Comparison of ENCODE assay signal across 8 cellular contexts in genomic region chr2:200905618-200906296, GRCh38. TPM values are rescaled to one million over a fixed set of nuclear protein-coding genes. Genes with fewer than 3 reads are reported as not detected.
DNase-seq lines count a peak whose midpoint lies in the region; ATAC-seq, FAIRE-seq and TF ChIP-seq lines count a peak whose summit lies in the region.

No MANE protein-coding gene starts in this region.

- H4K20me1 ChIP-seq in astrocyte (ENCODE audit: insufficient read depth, low read length): no peaks in the 10 kb centered on the region

- H3K27me3 ChIP-seq in A673 (replicated peaks; ENCODE audit: insufficient read depth, low read depth, low read length, poor library complexity) (no peaks in the 10 kb centered on the region), astrocyte (ENCODE audit: insufficient read depth, low read length) (no peaks in the 10 kb centered on the region), gastrocnemius medialis (no peaks in the 10 kb centered on the region)

- no peak overlapping the region for H3K4me2 ChIP-seq in astrocyte (ENCODE audit: low read length)

- CTCF ChIA-PET in A673 (lab: Charles Lee): interaction anchor here (0.6 to 2.3 kb wide), 6 partner anchors 17 to 326 kb away, joined by 3 to 19 read pairs (median 8); partner anchors contain the start of gene NIF3L1

- intact Hi-C loops in A673 (cut with micrococcal nuclease; ENCODE audit: unreplicated experiment) (loop anchor here (1.0 to 5.0 kb wide), 3 partner anchors 164 to 327 kb away; no protein-coding TSS in a partner anchor), gastrocnemius medialis (cut with DNase I; ENCODE audit: low total_unique reads) (loop anchor here (2.0 to 5.0 kb wide), 2 partner anchors 271 to 327 kb away; no protein-coding TSS in a partner anchor)

- H3K4me3 Mint-ChIP-seq in astrocyte (ENCODE audit: unreplicated experiment): no peak overlapping the region

- no peak for TF ChIP-seq POLR2A in gastrocnemius medialis (IDR thresholded peaks at IDR 0.05)

- H3K36me3 Mint-ChIP-seq in astrocyte (ENCODE audit: low read depth, unreplicated experiment): no peaks in the 10 kb centered on the region

- POLR2A ChIA-PET in A673 (lab: Charles Lee; ENCODE audit: low non-redundant PET): no interaction called here

- ATAC-seq in gastrocnemius medialis (peak; percentile 45 to 85), GM21447 (IDR thresholded peaks at IDR 0.05; ENCODE audit: unreplicated experiment) (no peak)

- H3K36me3 ChIP-seq in A673 (ENCODE audit: insufficient read depth, low read length, poor library complexity, severe bottlenecking): peaks cover 46% of the 10 kb centered on the region
- peaks cover 18% of the 10 kb centered on the region for H3K36me3 ChIP-seq in astrocyte (ENCODE audit: insufficient read depth, low read length)
- peaks cover 0 to 35% of the 10 kb centered on the region in 2 donors for H3K36me3 ChIP-seq in gastrocnemius medialis

- H3K4me1 ChIP-seq in A673 (ENCODE audit: insufficient read depth, low read length, poor library complexity, severe bottlenecking) (no peaks in the 10 kb centered on the region), astrocyte (ENCODE audit: insufficient read depth, low read length) (no peaks in the 10 kb centered on the region), gastrocnemius medialis (peaks cover 0 to 10% of the 10 kb centered on the region in 2 donors)

- TF ChIP-seq CTCF in A673 (conservative IDR thresholded peaks at IDR 0.05; ENCODE audit: low read depth, low read length) (peak; percentile 74), GM12872 (IDR thresholded peaks at IDR 0.05; ENCODE audit: insufficient read depth, low read depth, low read length) (peak; percentile 71), astrocyte (IDR thresholded peaks at IDR 0.05; ENCODE audit: insufficient read depth, low read depth, low read length) (peak; percentile 76), gastrocnemius medialis (IDR thresholded peaks at IDR 0.05 in 4 of 5, conservative IDR thresholded peaks at IDR 0.05 in 1 of 5) (peak; percentile 28 to 70 (median 54))

- H3K9me3 ChIP-seq in A673 (ENCODE audit: low read depth, low read length, poor library complexity, severe bottlenecking) (no peaks in the 10 kb centered on the region), astrocyte (ENCODE audit: insufficient read depth, low read depth, low read length) (no peaks in the 10 kb centered on the region), gastrocnemius medialis (no peaks in the 10 kb centered on the region)

- no peaks in the 10 kb centered on the region for H3K79me2 ChIP-seq in astrocyte (ENCODE audit: insufficient read depth, low read length)

- no peak for FAIRE-seq in astrocyte (lab: Jason Lieb, UNC)

- H3K9ac ChIP-seq in astrocyte (ENCODE audit: low read length): no peak overlapping the region

- in situ Hi-C loops in gastrocnemius medialis (cut with MboI; ENCODE audit: low sequenced_read_pairs in 4 of 4): loop anchor here in 3 of 4 donors (10.0 kb wide), 3 partner anchors 159 to 279 kb away; partner anchors contain the start of genes CASP10 (in 2 of the 3), HYCC2 (in 1 of the 3) and NDUFB3 (in 1 of the 3)

- H3K4me3 ChIP-seq in A673 (ENCODE audit: low read depth, low read length, poor library complexity, severe bottlenecking) (no peak overlapping the region), astrocyte (ENCODE audit: insufficient read depth, low read depth, low read length) (no peak overlapping the region), gastrocnemius medialis (no peak overlapping the region)

- H3K27me3 Mint-ChIP-seq in astrocyte (ENCODE audit: low read depth, unreplicated experiment): no peaks in the 10 kb centered on the region

- H3K4me1 Mint-ChIP-seq in astrocyte (ENCODE audit: low read depth, unreplicated experiment): no peaks in the 10 kb centered on the region

- H3K9me3 Mint-ChIP-seq in astrocyte (ENCODE audit: unreplicated experiment): no peaks in the 10 kb centered on the region

- no peak overlapping the region for H2AFZ ChIP-seq in astrocyte (ENCODE audit: low read depth, low read length)

- no peak overlapping the region for H3K27ac ChIP-seq in A673 (ENCODE audit: low read depth, low read length, poor library complexity, severe bottlenecking)
- no peak overlapping the region for H3K27ac ChIP-seq in astrocyte (ENCODE audit: low read depth, low read length)
- H3K27ac ChIP-seq in gastrocnemius medialis: peak overlapping the region in 2 of 4 donors; percentile 11 to 20

- DNase-seq in A673 (ENCODE audit: low spot score) (peak; percentile 64), LoVo (ENCODE audit: low spot score) (peak; percentile 64), SKM-1 (lab: John Stamatoyannopoulos, UW; ENCODE audit: unreplicated experiment) (peak; percentile 52), astrocyte (ENCODE audit: low read depth) (peak; percentile 37), hypothalamus (lab: John Stamatoyannopoulos, UW) (peak in 45 of 51 donors; percentile 2 to 77 (median 41)), gastrocnemius medialis (peak; percentile 27 to 57)

- BruUV-seq in A673 (replicated peaks; lab: Mats Ljungman, UMichigan): no TSS peak

- no peak overlapping the region for H3K27ac Mint-ChIP-seq in astrocyte (ENCODE audit: unreplicated experiment)

RNA-seq across cellular contexts. Expression of gene NIF3L1, which starts 16.6 kb away (rescaled TPM):
- total RNA-seq in A673 (2021) (56.4 and 56.7 TPM in 2 replicates), astrocyte (17.4 and 17.8 TPM in 2 replicates), gastrocnemius medialis (10 to 100 TPM; 17.0 to 28.7 (median 22.4) TPM)

RNA-seq across cellular contexts. Expression of gene PPIL3, which starts 16.9 kb away (rescaled TPM):
- total RNA-seq in A673 (2021) (37.2 and 48.3 TPM in 2 replicates), astrocyte (34.6 and 34.8 TPM in 2 replicates), gastrocnemius medialis (10 to 100 TPM in 3 of 4 donors, 1 to 10 TPM in 1; 8.4 to 29.2 (median 14.3) TPM)

RNA-seq across cellular contexts. Expression of gene CLK1, which starts 41.3 kb away (rescaled TPM):
- 69.6 and 73.3 TPM in 2 replicates for total RNA-seq in A673 (2021)
- total RNA-seq in astrocyte: 46.2 and 48.9 TPM in 2 replicates
- 100 to 1,000 TPM in 2 of 4 donors, 10 to 100 TPM in 2; 61.6 to 104 (median 85.3) TPM for total RNA-seq in gastrocnemius medialis

RNA-seq across cellular contexts. Expression of gene ORC2, which starts 57.7 kb away (rescaled TPM):
- 48.6 and 56.0 TPM in 2 replicates for total RNA-seq in A673 (2021)
- 25.4 and 25.5 TPM in 2 replicates for total RNA-seq in astrocyte
- 10 to 100 TPM in 1 of 4 donors, 1 to 10 TPM in 3; 4.7 to 16.1 (median 6.8) TPM for total RNA-seq in gastrocnemius medialis
